In genomic region chr1:244002721-244003120, GRCh38 we compare ENCODE assay signal across 27 cellular contexts. TPM values are rescaled to one million over a fixed set of nuclear protein-coding genes. Genes with fewer than 3 reads are reported as not detected.
DNase-seq lines count a peak whose midpoint lies in the region; ATAC-seq and TF ChIP-seq lines count a peak whose summit lies in the region.
"Had no signal": no experiment of that assay in that cellular context is flagged by ENCODE, and none has a peak within 500 bp of the region (broad histone marks: within the 10 kb centered on the region; RNA-seq: fewer than 3 reads in every experiment).

No MANE protein-coding gene starts in this region.

- H3K79me2 ChIP-seq in Loucy (ENCODE audit: insufficient read depth, low read length) = no peaks in the 10 kb centered on the region

- no peaks in the 10 kb centered on the region for H3K27me3 ChIP-seq in CD4-positive, alpha-beta T cell (ENCODE audit: control insufficient read depth, insufficient read depth, low read length)
- H3K27me3 ChIP-seq in Loucy (ENCODE audit: insufficient read depth, low read length, poor library complexity, severe bottlenecking) = no peaks in the 10 kb centered on the region
- H3K27me3 ChIP-seq: esophagus squamous epithelium, heart right ventricle, ovary, thyroid gland had no signal

- H3K4me3 Mint-ChIP-seq in CD4-positive, alpha-beta T cell = peak overlapping the region; percentile 22
- H3K4me3 Mint-ChIP-seq: activated CD4-positive, alpha-beta T cell treated with anti-CD3 and anti-CD28 coated beads for 36 hours; activated CD8-positive, alpha-beta memory T cell treated with anti-CD3 and anti-CD28 coated beads, Interleukin-2, amount 10 ng/mL, durations not matched to agents 7 days and 5 days; nephron had no signal

- ATAC-seq in CD4-positive, alpha-beta T cell (ENCODE audit: poor library complexity) = no peak
- no peak for ATAC-seq in HG03432 (IDR thresholded peaks at IDR 0.05; ENCODE audit: unreplicated experiment)
- no peak for ATAC-seq in HG02970 (IDR thresholded peaks at IDR 0.05; ENCODE audit: low FRiP score, unreplicated experiment)
- ATAC-seq: activated CD4-positive, alpha-beta T cell treated with anti-CD3 and anti-CD28 coated beads for 36 hours; activated CD8-positive, alpha-beta memory T cell treated with anti-CD3 and anti-CD28 coated beads, Interleukin-2, amount 10 ng/mL, durations not matched to agents 7 days and 5 days; heart right ventricle; lower lobe of right lung; Panc1; stimulated activated naive CD8-positive, alpha-beta T cell treated with anti-CD3 and anti-CD28 coated beads, Interleukin-15, amount 100 ng/mL, for 72 hours had no signal

- intact Hi-C loops in CD4-positive, alpha-beta T cell (cut with DNase I, micrococcal nuclease) = no loop called here

- H3K9ac ChIP-seq in Loucy (ENCODE audit: low read depth, low read length, poor library complexity, severe bottlenecking) = no peak overlapping the region

- peak overlapping the region; percentile 22 for H3K4me3 ChIP-seq in Loucy (ENCODE audit: low read length, poor library complexity, severe bottlenecking)
- H3K4me3 ChIP-seq: esophagus squamous epithelium, heart right ventricle, lower lobe of right lung, ovary, skin epidermis, thyroid gland had no signal

- no peaks in the 10 kb centered on the region for H3K36me3 Mint-ChIP-seq in CD4-positive, alpha-beta T cell (ENCODE audit: low read depth)
- H3K36me3 Mint-ChIP-seq: activated CD8-positive, alpha-beta memory T cell treated with anti-CD3 and anti-CD28 coated beads, Interleukin-2, amount 10 ng/mL, durations not matched to agents 7 days and 5 days had no signal

- no peak overlapping the region; the same call in 1 of the 2 replicates for H2AFZ ChIP-seq in Loucy (ENCODE audit: low read length)

- no peaks in the 10 kb centered on the region for H3K27me3 Mint-ChIP-seq in CD4-positive, alpha-beta T cell
- H3K27me3 Mint-ChIP-seq: activated CD4-positive, alpha-beta T cell treated with anti-CD3 and anti-CD28 coated beads for 36 hours; activated CD8-positive, alpha-beta memory T cell treated with anti-CD3 and anti-CD28 coated beads, Interleukin-2, amount 10 ng/mL, durations not matched to agents 7 days and 5 days; stimulated activated naive CD8-positive, alpha-beta T cell treated with anti-CD3 and anti-CD28 coated beads, Interleukin-15, amount 100 ng/mL, for 72 hours had no signal

- peak overlapping the region; percentile 3 for H3K27ac Mint-ChIP-seq in CD4-positive, alpha-beta T cell
- H3K27ac Mint-ChIP-seq: activated CD4-positive, alpha-beta T cell treated with anti-CD3 and anti-CD28 coated beads for 36 hours; activated CD8-positive, alpha-beta memory T cell treated with anti-CD3 and anti-CD28 coated beads, Interleukin-2, amount 10 ng/mL, durations not matched to agents 7 days and 5 days; nephron had no signal

- H3K4me2 ChIP-seq in Loucy (ENCODE audit: low read depth, low read length, poor library complexity, severe bottlenecking) = peak overlapping the region; percentile 61

- no peaks in the 10 kb centered on the region for H3K9me3 ChIP-seq in CD4-positive, alpha-beta T cell (ENCODE audit: control insufficient read depth, low read length)
- H3K9me3 ChIP-seq in Loucy (ENCODE audit: insufficient read depth, low read depth, low read length) = no peaks in the 10 kb centered on the region
- H3K9me3 ChIP-seq: esophagus squamous epithelium, heart right ventricle, lower lobe of right lung, ovary, thyroid gland had no signal

- no peaks in the 10 kb centered on the region for H3F3A ChIP-seq in Loucy (ENCODE audit: low read depth)

- peak; percentile 23 for DNase-seq in SKM-1 treated with dmso at 0.1 percent for 144 hours (lab: John Stamatoyannopoulos, UW; ENCODE audit: unreplicated experiment)
- no peak for DNase-seq in SKM-1 (lab: John Stamatoyannopoulos, UW; ENCODE audit: unreplicated experiment)
- DNase-seq in CD4-positive, alpha-beta T cell = no peak
- peak; percentile 3 for DNase-seq in dermis blood vessel endothelial cell
- no peak for DNase-seq in NCI-H446 treated with DMSO at 0.1 percent for 48 hours (lab: John Stamatoyannopoulos, UW)
- DNase-seq: activated CD4-positive, alpha-beta T cell treated with anti-CD3 and anti-CD28 coated beads for 36 hours; activated CD8-positive, alpha-beta memory T cell treated with anti-CD3 and anti-CD28 coated beads, Interleukin-2, amount 10 ng/mL, durations not matched to agents 7 days and 5 days; activated naive CD4-positive, alpha-beta T cell treated with Interleukin-2 at 50 U/mL for 16 hours; activated T-cell treated with anti-CD3 and anti-CD28 coated beads, Interleukin-2, amount 50 U/mL, for 48 hours; COR-L47; DMS53; esophagus squamous epithelium; foreskin melanocyte; GF-D8; heart right ventricle; lower lobe of right lung; NCI-H1417; ovary; SHP77 treated with DMSO at 0.1 percent for 48 hours; stimulated activated naive CD8-positive, alpha-beta T cell treated with anti-CD3 and anti-CD28 coated beads, Interleukin-15, amount 100 ng/mL, for 72 hours; thyroid gland had no signal

- peaks cover 22% of the 10 kb centered on the region for H3K4me1 Mint-ChIP-seq in CD4-positive, alpha-beta T cell (ENCODE audit: low read depth)
- H3K4me1 Mint-ChIP-seq: nephron had no signal

- H3K27ac ChIP-seq in CD4-positive, alpha-beta T cell (ENCODE audit: low read depth, low read length) = no peak overlapping the region
- H3K27ac ChIP-seq: esophagus squamous epithelium, heart right ventricle, lower lobe of right lung, ovary, skin epidermis, thyroid gland had no signal

- POLR2A ChIA-PET in CD4-positive, alpha-beta T cell (lab: Charles Lee) = interaction anchor here (1.2 kb wide), 1 partner anchor 297 kb away, joined by 3 read pairs; no protein-coding TSS in a partner anchor

- CTCF ChIA-PET in CD4-positive, alpha-beta T cell (lab: Charles Lee) = no interaction called here

- H3K4me1 ChIP-seq in Loucy (ENCODE audit: insufficient read depth, low read length, poor library complexity, severe bottlenecking) = peaks cover 21% of the 10 kb centered on the region
- H3K4me1 ChIP-seq: esophagus squamous epithelium, lower lobe of right lung, thyroid gland had no signal

- no peaks in the 10 kb centered on the region for H3K9me2 ChIP-seq in Loucy (replicated peaks; ENCODE audit: low read depth, low read length)

- H3K9me3 Mint-ChIP-seq in CD4-positive, alpha-beta T cell = no peaks in the 10 kb centered on the region
- H3K9me3 Mint-ChIP-seq: nephron; stimulated activated naive CD8-positive, alpha-beta T cell treated with anti-CD3 and anti-CD28 coated beads, Interleukin-15, amount 100 ng/mL, for 72 hours had no signal

- H4K20me1 ChIP-seq in Loucy (ENCODE audit: insufficient read depth, low read length, poor library complexity, severe bottlenecking) = no peaks in the 10 kb centered on the region

- TF ChIP-seq CTCF in CD4-positive, alpha-beta T cell (IDR thresholded peaks at IDR 0.05) = no peak
- TF ChIP-seq CTCF in Loucy (conservative IDR thresholded peaks at IDR 0.05; ENCODE audit: low read length) = no peak

- H3K36me3 ChIP-seq in Loucy (ENCODE audit: insufficient read depth, low read length) = no peaks in the 10 kb centered on the region
- H3K36me3 ChIP-seq: esophagus squamous epithelium, heart right ventricle, lower lobe of right lung, ovary, thyroid gland had no signal

RNA-seq across cellular contexts. Expression of gene ZBTB18, which starts 48.4 kb away (rescaled TPM):
- total RNA-seq in CD4-positive, alpha-beta T cell = 10 to 100 TPM; 57.2 to 59.9 TPM
- 25.4 and 41.0 TPM in 2 replicates for total RNA-seq in dermis blood vessel endothelial cell

Comparison
In these comparisons a context has a peak if more than half of its experiments do, and no peak if none do; other contexts are left out.
1. DNase-seq: peak in SKM-1 treated with dmso at 0.1 percent for 144 hours (single experiment) and dermis blood vessel endothelial cell (single experiment); none in SKM-1 (single experiment), CD4-positive, alpha-beta T cell (0 of 10) and NCI-H446 treated with DMSO at 0.1 percent for 48 hours (single experiment).